14 cellular contexts compared by ENCODE assay signal in the genomic region with DNA sequence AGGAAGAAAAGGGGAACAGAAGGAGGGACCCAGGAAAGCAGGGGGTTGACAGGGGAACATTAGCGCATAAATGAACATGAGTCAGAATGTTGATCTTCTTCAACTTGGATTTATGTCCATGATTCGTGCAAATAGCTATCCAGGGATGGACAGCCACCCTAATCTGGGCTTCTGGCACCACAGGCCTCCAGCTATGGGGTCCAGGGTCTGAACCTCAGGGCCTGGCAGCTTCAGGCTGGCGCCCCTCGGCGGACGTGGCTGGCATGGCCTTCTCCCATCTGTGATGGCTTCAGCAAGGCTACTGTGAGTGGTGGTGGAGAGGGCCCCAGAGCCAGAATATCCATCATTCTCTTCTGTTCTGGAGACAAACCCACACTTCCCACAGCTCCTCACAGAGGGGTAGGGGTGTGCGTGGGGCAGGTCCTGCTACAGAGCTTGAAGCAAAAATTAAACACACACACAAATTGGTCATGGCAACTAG. TPM values are rescaled to one million over a fixed set of nuclear protein-coding genes. Genes with fewer than 3 reads are reported as not detected.
DNase-seq lines count a peak whose midpoint lies in the region; ATAC-seq, FAIRE-seq and TF ChIP-seq lines count a peak whose summit lies in the region.
"Had no signal": no experiment of that assay in that cellular context is flagged by ENCODE, and none has a peak within 500 bp of the region (broad histone marks: within the 10 kb centered on the region; RNA-seq: fewer than 3 reads in every experiment).

No MANE protein-coding gene starts in this region.

- ATAC-seq in central memory CD8-positive, alpha-beta T cell (replicated peaks; ENCODE audit: extremely low read depth, poor library complexity, severe bottlenecking) = no peak
- peak; percentile 17; the same call in 2 of the 3 replicates for ATAC-seq in HepG2
- ATAC-seq in stimulated activated naive B cell treated with anti-CD40 and anti-IgM and Interleukin-4, amounts not matched to agents 10 μg/mL and 1 μg/mL and 100 μg/mL, for 72 hours (replicated peaks) = no peak
- ATAC-seq in HG03457 (IDR thresholded peaks at IDR 0.05; ENCODE audit: unreplicated experiment) = no peak
- ATAC-seq: activated CD8-positive, alpha-beta T cell treated with anti-CD3 and anti-CD28 coated beads, Interleukin-2, amount 10 ng/mL, durations not matched to agents 7 days and 5 days had no signal

- no peaks in the 10 kb centered on the region for H3K9me3 Mint-ChIP-seq in Calu3 (ENCODE audit: low read depth, unreplicated experiment)
- no peaks in the 10 kb centered on the region for H3K9me3 Mint-ChIP-seq in central memory CD8-positive, alpha-beta T cell
- no peaks in the 10 kb centered on the region for H3K9me3 Mint-ChIP-seq in stimulated activated naive B cell treated with anti-CD40 and anti-IgM and Interleukin-4, amounts not matched to agents 10 μg/mL and 1 μg/mL and 100 μg/mL, for 72 hours
- H3K9me3 Mint-ChIP-seq in CD8-positive, alpha-beta memory T cell = no peaks in the 10 kb centered on the region
- H3K9me3 Mint-ChIP-seq: dendritic cell treated with granulocyte-macrophage colony-stimulating factor and Interleukin-4, amounts not matched to agents 40 ng/mL and 50 ng/mL, for 4 days; nephron progenitor cell; stimulated activated naive CD8-positive, alpha-beta T cell treated with anti-CD3 and anti-CD28 coated beads, Interleukin-15, Interleukin-2, amounts not matched to agents 100 ng/mL and 50 ng/mL, for 24 hours had no signal

- peaks cover 19% of the 10 kb centered on the region; the same call in 1 of the 2 replicates for H4K20me1 ChIP-seq in HepG2 (ENCODE audit: insufficient read depth, low read length)

- H3K4me3 Mint-ChIP-seq in Calu3 (ENCODE audit: low read depth, unreplicated experiment) = no peak overlapping the region
- no peak overlapping the region for H3K4me3 Mint-ChIP-seq in central memory CD8-positive, alpha-beta T cell
- H3K4me3 Mint-ChIP-seq in stimulated activated naive B cell treated with anti-CD40 and anti-IgM and Interleukin-4, amounts not matched to agents 10 μg/mL and 1 μg/mL and 100 μg/mL, for 72 hours = no peak overlapping the region
- H3K4me3 Mint-ChIP-seq in CD8-positive, alpha-beta memory T cell = no peak overlapping the region
- H3K4me3 Mint-ChIP-seq: activated CD8-positive, alpha-beta T cell treated with anti-CD3 and anti-CD28 coated beads, Interleukin-2, amount 10 ng/mL, durations not matched to agents 7 days and 5 days; dendritic cell treated with granulocyte-macrophage colony-stimulating factor and Interleukin-4, amounts not matched to agents 40 ng/mL and 50 ng/mL, for 4 days; nephron progenitor cell; stimulated activated naive CD8-positive, alpha-beta T cell treated with anti-CD3 and anti-CD28 coated beads, Interleukin-15, Interleukin-2, amounts not matched to agents 100 ng/mL and 50 ng/mL, for 24 hours had no signal

- H3K36me3 ChIP-seq in HepG2 (replicated peaks in 1 of 2; ENCODE audit: control insufficient read depth in 1 of 2, insufficient read depth in 2 of 2, low read length in 2 of 2) = peaks cover 48 to 83% of the 10 kb centered on the region in 2 experiments
- peaks cover 48% of the 10 kb centered on the region for H3K36me3 ChIP-seq in CD8-positive, alpha-beta memory T cell (ENCODE audit: insufficient read depth, low read length)

- no peaks in the 10 kb centered on the region for H3K27me3 ChIP-seq in HepG2 (ENCODE audit: control insufficient read depth in 1 of 2, insufficient read depth in 2 of 2, low read length in 2 of 2)
- H3K27me3 ChIP-seq in CD8-positive, alpha-beta memory T cell (ENCODE audit: insufficient read depth, low read length, poor library complexity, severe bottlenecking) = no peaks in the 10 kb centered on the region

- in situ Hi-C loops in HepG2 (cut with HindIII; ENCODE audit: extremely low pct_ligation_motif_present, low pct_unique_long_range_greater_than_20kb) = no loop called here

- H3K4me2 ChIP-seq in HepG2 (ENCODE audit: low read depth, low read length) = no peak overlapping the region

- H3K4me1 ChIP-seq in HepG2 (ENCODE audit: insufficient read depth, low read length) = peaks cover 5% of the 10 kb centered on the region
- no peaks in the 10 kb centered on the region for H3K4me1 ChIP-seq in CD8-positive, alpha-beta memory T cell (ENCODE audit: insufficient read depth, low read length)

- CTCF ChIA-PET in Calu3 (lab: Charles Lee) = no interaction called here
- CTCF ChIA-PET in HepG2 (lab: Yijun Ruan, JAX; ENCODE audit: low intra/inter-chr PET ratio, low total read pairs) = no interaction called here
- CTCF ChIA-PET in CD8-positive, alpha-beta memory T cell (lab: Charles Lee) = no interaction called here

- H3K27ac Mint-ChIP-seq in Calu3 (ENCODE audit: unreplicated experiment) = no peak overlapping the region
- peak overlapping the region; percentile 48 for H3K27ac Mint-ChIP-seq in central memory CD8-positive, alpha-beta T cell (ENCODE audit: low read depth)
- peak overlapping the region; percentile 47 for H3K27ac Mint-ChIP-seq in stimulated activated naive B cell treated with anti-CD40 and anti-IgM and Interleukin-4, amounts not matched to agents 10 μg/mL and 1 μg/mL and 100 μg/mL, for 72 hours
- peak overlapping the region in 1 of 8 donors; percentile 17 for H3K27ac Mint-ChIP-seq in CD8-positive, alpha-beta memory T cell
- H3K27ac Mint-ChIP-seq: activated CD8-positive, alpha-beta T cell treated with anti-CD3 and anti-CD28 coated beads, Interleukin-2, amount 10 ng/mL, durations not matched to agents 7 days and 5 days; dendritic cell treated with granulocyte-macrophage colony-stimulating factor and Interleukin-4, amounts not matched to agents 40 ng/mL and 50 ng/mL, for 4 days; nephron progenitor cell; stimulated activated naive CD8-positive, alpha-beta T cell treated with anti-CD3 and anti-CD28 coated beads, Interleukin-15, Interleukin-2, amounts not matched to agents 100 ng/mL and 50 ng/mL, for 24 hours had no signal

- WGBS in HepG2 (ENCODE audit: low lambda C conversion rate) = 95% methylated on average over 5 of the region's 7 CpGs

- H3K36me3 Mint-ChIP-seq in Calu3 (ENCODE audit: insufficient read depth, unreplicated experiment) = peaks cover 98% of the 10 kb centered on the region
- peaks cover 62% of the 10 kb centered on the region for H3K36me3 Mint-ChIP-seq in central memory CD8-positive, alpha-beta T cell (ENCODE audit: insufficient read depth)
- peaks cover 79 to 92% of the 10 kb centered on the region in 2 donors for H3K36me3 Mint-ChIP-seq in stimulated activated naive B cell treated with anti-CD40 and anti-IgM and Interleukin-4, amounts not matched to agents 10 μg/mL and 1 μg/mL and 100 μg/mL, for 72 hours
- H3K36me3 Mint-ChIP-seq in CD8-positive, alpha-beta memory T cell = peaks cover 0 to 89% (median 17%) of the 10 kb centered on the region in 3 donors

- H3K4me3 ChIP-seq in HepG2 (replicated peaks in 1 of 3; ENCODE audit: insufficient read depth in 1 of 3, low read depth in 2 of 3, low read length in 3 of 3) = no peak overlapping the region
- no peak overlapping the region for H3K4me3 ChIP-seq in CD8-positive, alpha-beta memory T cell (ENCODE audit: low read length)

- H3K27ac ChIP-seq in HepG2 (ENCODE audit: extremely low read length, insufficient read depth, low read length) = no peak overlapping the region
- no peak overlapping the region for H3K27ac ChIP-seq in CD8-positive, alpha-beta memory T cell (ENCODE audit: low read depth, low read length)

- peak in 1 of 2 experiments; percentile 14; a peak in 1 of 4 replicates for TF ChIP-seq POLR2A in HepG2 (IDR thresholded peaks at IDR 0.05; ENCODE audit: insufficient read depth in 1 of 2, low read depth in 2 of 2, low read length in 2 of 2)

- H3K9me3 ChIP-seq in HepG2 (ENCODE audit: low read length) = no peaks in the 10 kb centered on the region
- H3K9me3 ChIP-seq in CD8-positive, alpha-beta memory T cell (ENCODE audit: low read length) = no peaks in the 10 kb centered on the region

- H3K4me1 Mint-ChIP-seq in Calu3 (ENCODE audit: low read depth, unreplicated experiment) = no peaks in the 10 kb centered on the region
- no peaks in the 10 kb centered on the region for H3K4me1 Mint-ChIP-seq in central memory CD8-positive, alpha-beta T cell
- H3K4me1 Mint-ChIP-seq in stimulated activated naive B cell treated with anti-CD40 and anti-IgM and Interleukin-4, amounts not matched to agents 10 μg/mL and 1 μg/mL and 100 μg/mL, for 72 hours = peaks cover 23 to 44% of the 10 kb centered on the region in 2 donors
- H3K4me1 Mint-ChIP-seq in CD8-positive, alpha-beta memory T cell = peaks cover 0 to under 1% (median 0%) of the 10 kb centered on the region in 3 donors

- DNase-seq in Calu3 (no peak), HepG2 (ENCODE audit: low spot score) (no peak), RKO (ENCODE audit: low spot score) (no peak)
- DNase-seq in central memory CD8-positive, alpha-beta T cell (ENCODE audit: low spot score in 2 of 2) = no peak
- DNase-seq in stimulated activated naive B cell treated with anti-CD40 and anti-IgM and Interleukin-4, amounts not matched to agents 10 μg/mL and 1 μg/mL and 100 μg/mL, for 72 hours = no peak
- DNase-seq in activated effector memory CD4-positive, alpha-beta T cell treated with Interleukin-2 at 50 U/mL for 16 hours = no peak
- DNase-seq in CD8-positive, alpha-beta memory T cell = no peak
- DNase-seq: activated CD8-positive, alpha-beta T cell treated with anti-CD3 and anti-CD28 coated beads, Interleukin-2, amount 10 ng/mL, durations not matched to agents 7 days and 5 days; GDM1; Karpas-422; nephron progenitor cell had no signal

- FAIRE-seq in HepG2 (lab: Jason Lieb, UNC) = no peak

- no peaks in the 10 kb centered on the region for H3K27me3 Mint-ChIP-seq in Calu3 (ENCODE audit: unreplicated experiment)
- H3K27me3 Mint-ChIP-seq in central memory CD8-positive, alpha-beta T cell = no peaks in the 10 kb centered on the region
- H3K27me3 Mint-ChIP-seq in stimulated activated naive B cell treated with anti-CD40 and anti-IgM and Interleukin-4, amounts not matched to agents 10 μg/mL and 1 μg/mL and 100 μg/mL, for 72 hours = no peaks in the 10 kb centered on the region
- H3K27me3 Mint-ChIP-seq in CD8-positive, alpha-beta memory T cell = no peaks in the 10 kb centered on the region
- H3K27me3 Mint-ChIP-seq: dendritic cell treated with granulocyte-macrophage colony-stimulating factor and Interleukin-4, amounts not matched to agents 40 ng/mL and 50 ng/mL, for 4 days; stimulated activated naive CD8-positive, alpha-beta T cell treated with anti-CD3 and anti-CD28 coated beads, Interleukin-15, Interleukin-2, amounts not matched to agents 100 ng/mL and 50 ng/mL, for 24 hours had no signal

- intact Hi-C loops in Calu3 (cut with micrococcal nuclease; ENCODE audit: unreplicated experiment) = no loop called here
- intact Hi-C loops in HepG2 (cut with micrococcal nuclease; ENCODE audit: unreplicated experiment) = no loop called here

- BruUV-seq in Calu3 (replicated peaks; lab: Mats Ljungman, UMichigan) (TSS peak; percentile 95), HepG2 (replicated peaks; lab: Mats Ljungman, UMichigan) (TSS peak; percentile 76)

- TF ChIP-seq RAD21 in HepG2 (CRISPR knock-in tag; IDR thresholded peaks at IDR 0.05) = no peak

- no peaks in the 10 kb centered on the region for H3K79me2 ChIP-seq in HepG2 (ENCODE audit: insufficient read depth, low read length)

- TF ChIP-seq EP300 in HepG2 (IDR thresholded peaks at IDR 0.05; ENCODE audit: low read depth in 2 of 2, low read length in 2 of 2) = no peak
- no peak for TF ChIP-seq EP300 in HepG2 (CRISPR knock-in tag; IDR thresholded peaks at IDR 0.05; ENCODE audit: borderline replicate concordance)

- POLR2A ChIA-PET in HepG2 (lab: Yijun Ruan, JAX) = no interaction called here
- POLR2A ChIA-PET in CD8-positive, alpha-beta memory T cell (lab: Charles Lee) = no interaction called here

- no peak overlapping the region for H3K9ac ChIP-seq in HepG2 (ENCODE audit: insufficient read depth, low read depth, low read length)

- TF ChIP-seq CTCF in Calu3 (IDR thresholded peaks at IDR 0.05; ENCODE audit: unreplicated experiment) = no peak
- TF ChIP-seq CTCF in HepG2 (CRISPR knock-in tag; IDR thresholded peaks at IDR 0.05) = no peak

- H2AFZ ChIP-seq in HepG2 (ENCODE audit: low read length) = no peak overlapping the region

RNA-seq across cellular contexts. Expression of gene GPX3, which starts 9.5 kb away (rescaled TPM):
- not detected in 2 replicates for total RNA-seq in Calu3 (2022)
- 31.9 and 33.8 TPM in 2 replicates for total RNA-seq in HepG2 (2016; rRNA removed; fragmentation: Illumina TruSeq; extraction: Trizol)
- total RNA-seq in HepG2 (2016; cell fraction: cytosol; rRNA removed; fragmentation: Illumina TruSeq; extraction: Trizol; ENCODE audit: low read depth) = 15.0 and 22.4 TPM in 2 replicates
- 27.5 and 35.1 TPM in 2 replicates for total RNA-seq in HepG2 (2016; cell fraction: insoluble cytoplasmic fraction; rRNA removed; fragmentation: Illumina TruSeq; extraction: Trizol)
- total RNA-seq in HepG2 (2016; cell fraction: membrane; rRNA removed; fragmentation: Illumina TruSeq; extraction: Trizol) = 43.3 and 53.5 TPM in 2 replicates
- 37.4 and 44.4 TPM in 2 replicates for total RNA-seq in HepG2 (2016; cell fraction: nucleus; rRNA removed; fragmentation: Illumina TruSeq; extraction: Trizol)
- polyA plus RNA-seq in HepG2 (2011; rRNA removed) = 1,506 and 1,892 TPM in 2 replicates
- 1,827 and 1,911 TPM in 2 replicates for polyA plus RNA-seq in HepG2 (2011; cell fraction: cytosol; rRNA removed)
- polyA plus RNA-seq in HepG2 (2011; cell fraction: nucleus; rRNA removed) = 579 and 581 TPM in 2 replicates
- 440 and 606 TPM in 2 replicates for polyA plus RNA-seq in HepG2 (2012)
- 58.7 and 88.7 TPM in 2 replicates for polyA plus RNA-seq in HepG2 (2016; cell fraction: cytosol; fragmentation: Illumina TruSeq; extraction: Trizol; ENCODE audit: low read depth)
- 65.0 and 89.5 TPM in 2 replicates for polyA plus RNA-seq in HepG2 (2016; cell fraction: insoluble cytoplasmic fraction; fragmentation: Illumina TruSeq; extraction: Trizol; ENCODE audit: low read depth)
- 111 and 130 TPM in 2 replicates for polyA plus RNA-seq in HepG2 (2016; cell fraction: membrane; fragmentation: Illumina TruSeq; extraction: Trizol; ENCODE audit: low read depth)
- polyA plus RNA-seq in HepG2 (2016; cell fraction: nucleus; fragmentation: Illumina TruSeq; extraction: Trizol; ENCODE audit: insufficient read depth, low read depth) = 94.5 and 99.0 TPM in 2 replicates
- polyA minus RNA-seq in HepG2 (2011; rRNA and poly(A)+ RNA removed; ENCODE audit: low replicate concordance) = 1.3 and 2,208 TPM in 2 replicates
- polyA minus RNA-seq in HepG2 (2011; cell fraction: cytosol; rRNA and poly(A)+ RNA removed) = 329 and 350 TPM in 2 replicates
- 159 and 243 TPM in 2 replicates for polyA minus RNA-seq in HepG2 (2011; cell fraction: nucleus; rRNA and poly(A)+ RNA removed)
- not detected for total RNA-seq in CD8-positive, alpha-beta memory T cell
- 0.63 TPM for polyA plus RNA-seq in CD8-positive, alpha-beta memory T cell
- total RNA-seq: activated CD8-positive, alpha-beta T cell treated with anti-CD3 and anti-CD28 coated beads, Interleukin-2, amount 10 ng/mL, durations not matched to agents 7 days and 5 days had no signal

RNA-seq across cellular contexts. Expression of gene TNIP1, which starts 50.9 kb away (rescaled TPM):
- 321 and 339 TPM in 2 replicates for total RNA-seq in Calu3 (2022)
- 26.2 and 29.8 TPM in 2 replicates for total RNA-seq in HepG2 (2016; rRNA removed; fragmentation: Illumina TruSeq; extraction: Trizol)
- total RNA-seq in HepG2 (2016; cell fraction: cytosol; rRNA removed; fragmentation: Illumina TruSeq; extraction: Trizol; ENCODE audit: low read depth) = 11.3 and 13.0 TPM in 2 replicates
- total RNA-seq in HepG2 (2016; cell fraction: insoluble cytoplasmic fraction; rRNA removed; fragmentation: Illumina TruSeq; extraction: Trizol) = 22.8 and 24.5 TPM in 2 replicates
- total RNA-seq in HepG2 (2016; cell fraction: membrane; rRNA removed; fragmentation: Illumina TruSeq; extraction: Trizol) = 28.9 and 33.7 TPM in 2 replicates
- total RNA-seq in HepG2 (2016; cell fraction: nucleus; rRNA removed; fragmentation: Illumina TruSeq; extraction: Trizol) = 16.2 and 22.2 TPM in 2 replicates
- polyA plus RNA-seq in HepG2 (2011; rRNA removed) = 45.9 and 48.7 TPM in 2 replicates
- polyA plus RNA-seq in HepG2 (2011; cell fraction: cytosol; rRNA removed) = 40.8 and 45.3 TPM in 2 replicates
- polyA plus RNA-seq in HepG2 (2011; cell fraction: nucleus; rRNA removed) = 57.3 and 59.8 TPM in 2 replicates
- polyA plus RNA-seq in HepG2 (2012) = 52.5 and 57.8 TPM in 2 replicates
- 16.8 and 17.8 TPM in 2 replicates for polyA plus RNA-seq in HepG2 (2016; cell fraction: cytosol; fragmentation: Illumina TruSeq; extraction: Trizol; ENCODE audit: low read depth)
- polyA plus RNA-seq in HepG2 (2016; cell fraction: insoluble cytoplasmic fraction; fragmentation: Illumina TruSeq; extraction: Trizol; ENCODE audit: low read depth) = 26.4 and 35.7 TPM in 2 replicates
- polyA plus RNA-seq in HepG2 (2016; cell fraction: membrane; fragmentation: Illumina TruSeq; extraction: Trizol; ENCODE audit: low read depth) = 31.5 and 33.1 TPM in 2 replicates
- polyA plus RNA-seq in HepG2 (2016; cell fraction: nucleus; fragmentation: Illumina TruSeq; extraction: Trizol; ENCODE audit: insufficient read depth, low read depth) = 29.8 and 34.0 TPM in 2 replicates
- polyA minus RNA-seq in HepG2 (2011; rRNA and poly(A)+ RNA removed; ENCODE audit: low replicate concordance) = 45.2 and 73.0 TPM in 2 replicates
- 45.8 and 51.1 TPM in 2 replicates for polyA minus RNA-seq in HepG2 (2011; cell fraction: cytosol; rRNA and poly(A)+ RNA removed)
- 50.0 and 60.3 TPM in 2 replicates for polyA minus RNA-seq in HepG2 (2011; cell fraction: nucleus; rRNA and poly(A)+ RNA removed)
- 100 to 1,000 TPM; 212 to 213 TPM for total RNA-seq in CD8-positive, alpha-beta memory T cell
- polyA plus RNA-seq in CD8-positive, alpha-beta memory T cell = 62.4 TPM

Comparison
In these comparisons a context has a peak if more than half of its experiments do, and no peak if none do; other contexts are left out.
1. RNA of gene GPX3, which starts 9.5 kb away (total RNA-seq): 15.0 to 53.5 TPM in HepG2; not detected in Calu3 and not detected in CD8-positive, alpha-beta memory T cell; every median in the first group is over 10 times any median in the second.